ENCODE assay signal across 8 cellular contexts in genomic region chr4:128287871-128288688, GRCh38. TPM values are rescaled to one million over a fixed set of nuclear protein-coding genes. Genes with fewer than 3 reads are reported as not detected.
A peak's percentile ranks its signal among the peaks of the same experiment; 100 is the strongest.
DNase-seq lines count a peak whose midpoint lies in the region; ATAC-seq and TF ChIP-seq lines count a peak whose summit lies in the region.

No MANE protein-coding gene starts in this region.

- TSS peak; percentile 44 for BruUV-seq in mammary epithelial cell (replicated peaks; lab: Mats Ljungman, UMichigan)

- WGBS in mammary epithelial cell (ENCODE audit: low coverage, missing lambda C conversion rate), result 1% methylated on average over 34 of the region's 86 CpGs

- TF ChIP-seq CTCF in WERI-Rb-1 (IDR thresholded peaks at IDR 0.05; ENCODE audit: low read depth, low read length) (peak; percentile 25; the same call in 1 of the 2 replicates), mammary epithelial cell (conservative IDR thresholded peaks at IDR 0.05 in 1 of 2, IDR thresholded peaks at IDR 0.05 in 1 of 2; ENCODE audit: extremely low read depth in 1 of 2, insufficient read depth in 1 of 2, low read depth in 1 of 2, low read length in 2 of 2) (peak in 1 of 2 donors; percentile 38)

- H3K27ac ChIP-seq in WERI-Rb-1 (peak overlapping the region; percentile 96), mammary epithelial cell (ENCODE audit: insufficient read depth, low read depth, low read length) (peak overlapping the region; percentile 86), iPS-20b (ENCODE audit: low read length) (peak overlapping the region; percentile 82), skin epidermis (peak overlapping the region; percentile 89 to 99 (median 96))

- no peaks in the 10 kb centered on the region for H4K20me1 ChIP-seq in mammary epithelial cell (ENCODE audit: insufficient read depth, low read length)

- peaks cover 54% of the 10 kb centered on the region for H3K79me2 ChIP-seq in mammary epithelial cell (ENCODE audit: insufficient read depth, low read length)

- in situ Hi-C loops in mammary epithelial cell (cut with MboI; ENCODE audit: low sequenced_read_pairs in 2 of 2), result no loop called here

- H3K36me3 ChIP-seq in WERI-Rb-1 (peaks cover 34% of the 10 kb centered on the region), mammary epithelial cell (ENCODE audit: insufficient read depth, low read length) (no peaks in the 10 kb centered on the region), iPS-20b (ENCODE audit: insufficient read depth, low read depth, low read length) (peaks cover 7% of the 10 kb centered on the region; the same call in 1 of the 2 replicates)

- CTCF ChIA-PET in mammary epithelial cell (lab: Charles Lee; ENCODE audit: low non-redundant PET), result interaction anchor here (0.6 to 0.7 kb wide), 4 partner anchors 46 to 701 kb away, joined by 3 to 7 read pairs (median 4); no protein-coding TSS in a partner anchor

- ATAC-seq in GM18907 (IDR thresholded peaks at IDR 0.05; ENCODE audit: unreplicated experiment), result peak; percentile 85
- ATAC-seq in HG03139 (IDR thresholded peaks at IDR 0.05; ENCODE audit: unreplicated experiment), result peak; percentile 80

- peak overlapping the region; percentile 88 for H3K4me2 ChIP-seq in mammary epithelial cell (ENCODE audit: insufficient read depth, low read depth, low read length)

- peak overlapping the region; percentile 96 for H3K4me3 ChIP-seq in WERI-Rb-1 (ENCODE audit: low read depth, low read length)
- peak overlapping the region; percentile 55 to 84 (median 62) for H3K4me3 ChIP-seq in mammary epithelial cell (replicated peaks in 1 of 3; ENCODE audit: insufficient read depth in 1 of 3, low read depth in 2 of 3, low read length in 3 of 3)
- peak overlapping the region; percentile 87 for H3K4me3 ChIP-seq in iPS-20b (ENCODE audit: low read length)
- peak overlapping the region; percentile 66 to 95 (median 82) for H3K4me3 ChIP-seq in skin epidermis

- DNase-seq in AG08396 (ENCODE audit: low spot score) (peak; percentile 98), NCI-H2196 treated with DMSO at 0.1 percent for 48 hours (lab: John Stamatoyannopoulos, UW; ENCODE audit: unreplicated experiment) (peak; percentile 97), WERI-Rb-1 (peak; percentile 100), mammary epithelial cell (peak; percentile 99)

- H3K9ac ChIP-seq in mammary epithelial cell (ENCODE audit: insufficient read depth, low read length) (peak overlapping the region; percentile 87), iPS-20b (ENCODE audit: low read depth, low read length) (peak overlapping the region; percentile 91)

- dilution Hi-C loops in mammary epithelial cell (cut with HindIII; ENCODE audit: low sequenced_read_pairs), result no loop called here

- no peaks in the 10 kb centered on the region for H3K27me3 ChIP-seq in WERI-Rb-1 (ENCODE audit: insufficient read depth, low read depth, severe bottlenecking)
- H3K27me3 ChIP-seq in mammary epithelial cell (ENCODE audit: insufficient read depth, low read length), result no peaks in the 10 kb centered on the region
- no peaks in the 10 kb centered on the region for H3K27me3 ChIP-seq in iPS-20b (ENCODE audit: insufficient read depth, low read length)

- H3K4me1 ChIP-seq in mammary epithelial cell (ENCODE audit: insufficient read depth, low read length), result peaks cover 7% of the 10 kb centered on the region
- peaks cover 8% of the 10 kb centered on the region; the same call in 1 of the 2 replicates for H3K4me1 ChIP-seq in iPS-20b (ENCODE audit: insufficient read depth, low read length)

- intact Hi-C loops in mammary epithelial cell (cut with micrococcal nuclease), result loop anchor here (1.0 to 10.0 kb wide), 8 partner anchors 35 to 523 kb away; partner anchors contain the start of genes ABHD18, HSPA4L and MFSD8

- H3K9me3 ChIP-seq in WERI-Rb-1 (ENCODE audit: severe bottlenecking), result no peaks in the 10 kb centered on the region
- H3K9me3 ChIP-seq in mammary epithelial cell (replicated peaks; ENCODE audit: insufficient read depth, low read length), result no peaks in the 10 kb centered on the region
- H3K9me3 ChIP-seq in iPS-20b (ENCODE audit: insufficient read depth, low read depth, low read length), result no peaks in the 10 kb centered on the region

- H2AFZ ChIP-seq in mammary epithelial cell (ENCODE audit: low read depth, low read length), result peak overlapping the region; percentile 78

RNA-seq across cellular contexts. Expression of gene PGRMC2, which starts 0.5 kb away (rescaled TPM):
- total RNA-seq in mammary epithelial cell, result 10 to 100 TPM; 28.0 to 63.8 TPM
- polyA plus RNA-seq in mammary epithelial cell, result 10.7 TPM
- polyA minus RNA-seq in mammary epithelial cell, result 12.3 TPM

Comparison
In these comparisons a context has a peak if more than half of its experiments do, and no peak if none do; other contexts are left out.
1. Peak in every context shown above with its lines: DNase-seq, ATAC-seq, H3K4me3 ChIP-seq and H3K27ac ChIP-seq.